ENCODE assay signal across 14 cellular contexts in genomic region chrX:106791495-106791894, GRCh38. TPM values are rescaled to one million over a fixed set of nuclear protein-coding genes. Genes with fewer than 3 reads are reported as not detected.
A peak's percentile ranks its signal among the peaks of the same experiment; 100 is the strongest.
DNase-seq lines count a peak whose midpoint lies in the region; ATAC-seq, FAIRE-seq and TF ChIP-seq lines count a peak whose summit lies in the region.
"Had no signal": no experiment of that assay in that cellular context is flagged by ENCODE, and none has a peak within 500 bp of the region (broad histone marks: within the 10 kb centered on the region; RNA-seq: fewer than 3 reads in every experiment).

No MANE protein-coding gene starts in this region.

- WGBS in H1 (ENCODE audit: extremely low coverage in 1 of 2, insufficient coverage in 1 of 2, insufficient read length in 1 of 2, insufficient replicate concordance in 2 of 2, low coverage in 1 of 2, low lambda C conversion rate in 2 of 2, missing lambda C conversion rate in 1 of 2), 2 experiments: 29% methylated on average over 1 of the region's 1 CpG; no CpG with 5 or more reads in 1 of the 2 experiments
- 7 to 9% methylated on average over 1 of the region's 1 CpG for WGBS in upper lobe of left lung, 2 donors

- H3K4me1 Mint-ChIP-seq in neural progenitor cell: no peaks in the 10 kb centered on the region
- H3K4me1 Mint-ChIP-seq: activated B cell treated with CpG ODN at 0.5 μM for 24 hours; activated naive CD8-positive, alpha-beta T cell treated with anti-CD3 and anti-CD28 coated beads for 36 hours had no signal

- H3K9me3 ChIP-seq in MM.1S (replicated peaks; ENCODE audit: insufficient read depth, low read length): no peaks in the 10 kb centered on the region
- H3K9me3 ChIP-seq in H1 (ENCODE audit: insufficient read depth in 2 of 2, low read depth in 1 of 2, low read length in 1 of 2): no peaks in the 10 kb centered on the region
- no peaks in the 10 kb centered on the region for H3K9me3 ChIP-seq in neural progenitor cell (ENCODE audit: low read depth)
- H3K9me3 ChIP-seq in upper lobe of left lung: no peaks in the 10 kb centered on the region
- H3K9me3 ChIP-seq: gastrocnemius medialis, HAP-1, tibial nerve had no signal

- H3K27me3 Mint-ChIP-seq in neural progenitor cell (ENCODE audit: insufficient read depth, low read depth): peaks cover 2% of the 10 kb centered on the region
- H3K27me3 Mint-ChIP-seq: activated B cell treated with CpG ODN at 0.5 μM for 24 hours; activated naive CD8-positive, alpha-beta T cell treated with anti-CD3 and anti-CD28 coated beads for 36 hours had no signal

- POLR2A ChIA-PET in H1 (lab: Charles Lee; ENCODE audit: partially characterized antibody): no interaction called here

- no peak overlapping the region for H2BK5ac ChIP-seq in H1 (ENCODE audit: low read depth, low read length)

- no peak overlapping the region for H4K5ac ChIP-seq in H1 (ENCODE audit: insufficient read length, low read depth, low read length)

- H3K4me3 ChIP-seq in MM.1S (ENCODE audit: low read length): no peak overlapping the region
- H3K4me3 ChIP-seq in H1 (ENCODE audit: extremely low read depth in 1 of 4, insufficient read depth in 2 of 4, low read depth in 3 of 4, low read length in 4 of 4): no peak overlapping the region
- no peak overlapping the region for H3K4me3 ChIP-seq in neural progenitor cell
- H3K4me3 ChIP-seq in upper lobe of left lung: no peak overlapping the region
- H3K4me3 ChIP-seq: gastrocnemius medialis, HAP-1, tibial nerve had no signal

- no peaks in the 10 kb centered on the region for H3K9me2 ChIP-seq in MM.1S (replicated peaks; ENCODE audit: insufficient read depth, low read length)

- H3K4me2 ChIP-seq in MM.1S (ENCODE audit: low read depth, low read length) (no peak overlapping the region), H1 (ENCODE audit: insufficient read depth in 1 of 2, low read depth in 2 of 2, low read length in 2 of 2) (no peak overlapping the region), neural progenitor cell (no peak overlapping the region)

- no peak overlapping the region for H2BK120ac ChIP-seq in H1 (replicated peaks; ENCODE audit: low read depth, low read length)

- no peaks in the 10 kb centered on the region for H3K4me1 ChIP-seq in MM.1S (ENCODE audit: low read length)
- no peaks in the 10 kb centered on the region for H3K4me1 ChIP-seq in H1 (replicated peaks in 1 of 4; ENCODE audit: control insufficient read depth in 3 of 4, insufficient read depth in 4 of 4, low read length in 3 of 4)
- H3K4me1 ChIP-seq in neural progenitor cell: no peaks in the 10 kb centered on the region
- H3K4me1 ChIP-seq in upper lobe of left lung: no peaks in the 10 kb centered on the region
- H3K4me1 ChIP-seq: gastrocnemius medialis, HAP-1, tibial nerve had no signal

- DNase-seq in DMS53 (lab: John Stamatoyannopoulos, UW) (peak; percentile 49), DMS53 treated with DMSO at 0.1 percent for 48 hours (lab: John Stamatoyannopoulos, UW; ENCODE audit: unreplicated experiment) (no peak), MM.1S (peak; percentile 21), H1 (ENCODE audit: low read depth in 1 of 2, low spot score in 2 of 2) (no peak), neural progenitor cell (ENCODE audit: low spot score) (no peak), upper lobe of left lung (no peak)
- DNase-seq: activated B cell treated with CpG ODN at 0.5 μM for 24 hours; activated naive CD8-positive, alpha-beta T cell treated with anti-CD3 and anti-CD28 coated beads for 36 hours; gastrocnemius medialis; NCI-H526 treated with DMSO at 0.1 percent for 48 hours had no signal

- ATAC-seq in HG03342 (IDR thresholded peaks at IDR 0.05; ENCODE audit: unreplicated experiment) (no peak), upper lobe of left lung (ENCODE audit: low FRiP score in 2 of 2) (no peak), HG03280 (IDR thresholded peaks at IDR 0.05; ENCODE audit: unreplicated experiment) (no peak)
- ATAC-seq: gastrocnemius medialis had no signal

- H3K18ac ChIP-seq in H1 (ENCODE audit: extremely low read depth, low read length): no peak overlapping the region

- peak; percentile 36 for TF ChIP-seq CTCF in MM.1S (IDR thresholded peaks at IDR 0.05; ENCODE audit: low read length)
- peak in 2 of 3 experiments; percentile 9 to 16; a peak in 2 of 4 replicates for TF ChIP-seq CTCF in H1 (IDR thresholded peaks at IDR 0.05; ENCODE audit: control extremely low read depth in 1 of 3, insufficient read depth in 1 of 3, low read depth in 1 of 3, low read length in 3 of 3)
- TF ChIP-seq CTCF in neural progenitor cell (IDR thresholded peaks at IDR 0.05): peak; percentile 50
- no peak for TF ChIP-seq CTCF in upper lobe of left lung (IDR thresholded peaks at IDR 0.05)

- H4K20me1 ChIP-seq in MM.1S (ENCODE audit: insufficient read depth, low read length) (no peaks in the 10 kb centered on the region), H1 (replicated peaks in 1 of 2; ENCODE audit: control insufficient read depth in 1 of 2, insufficient read depth in 2 of 2, low read length in 2 of 2) (no peaks in the 10 kb centered on the region), neural progenitor cell (ENCODE audit: low read depth) (no peaks in the 10 kb centered on the region)

- TF ChIP-seq POLR2A in H1 (IDR thresholded peaks at IDR 0.05; ENCODE audit: control extremely low read depth in 1 of 2, low read depth in 2 of 2, low read length in 2 of 2) (no peak), upper lobe of left lung (IDR thresholded peaks at IDR 0.05) (no peak)

- H3K27ac ChIP-seq in MM.1S (ENCODE audit: low read length) (no peak overlapping the region), H1 (ENCODE audit: low read depth, low read length) (no peak overlapping the region), neural progenitor cell (no peak overlapping the region), upper lobe of left lung (no peak overlapping the region)
- H3K27ac ChIP-seq: gastrocnemius medialis, tibial nerve had no signal

- H3K23me2 ChIP-seq in H1 (ENCODE audit: low read depth, low read length): no peaks in the 10 kb centered on the region

- H3K9ac ChIP-seq in MM.1S (ENCODE audit: low read length) (no peak overlapping the region), H1 (replicated peaks in 1 of 4; ENCODE audit: extremely low read depth in 1 of 4, low read depth in 3 of 4, low read length in 3 of 4) (no peak overlapping the region), neural progenitor cell (no peak overlapping the region)

- H4K8ac ChIP-seq in H1 (ENCODE audit: extremely low read depth, insufficient read depth, low read length): no peak overlapping the region

- FAIRE-seq in H1 (lab: Jason Lieb, UNC): no peak

- H2BK15ac ChIP-seq in H1 (ENCODE audit: low read length): no peak overlapping the region

- no peaks in the 10 kb centered on the region for H3K79me2 ChIP-seq in MM.1S (ENCODE audit: low read length)
- no peaks in the 10 kb centered on the region for H3K79me2 ChIP-seq in H1 (ENCODE audit: control insufficient read depth in 1 of 2, insufficient read depth in 2 of 2, low read length in 2 of 2)
- no peaks in the 10 kb centered on the region for H3K79me2 ChIP-seq in neural progenitor cell (ENCODE audit: low read depth)

- peak; percentile 26 to 38 for TF ChIP-seq RAD21 in H1 (IDR thresholded peaks at IDR 0.05 in 1 of 2, conservative IDR thresholded peaks at IDR 0.05 in 1 of 2; ENCODE audit: low read depth in 2 of 2, low read length in 2 of 2)

- no peak overlapping the region for H3K23ac ChIP-seq in H1 (ENCODE audit: insufficient read length)

- H3K14ac ChIP-seq in H1 (ENCODE audit: insufficient read length): no peak overlapping the region

- H3K9me3 Mint-ChIP-seq in neural progenitor cell: no peaks in the 10 kb centered on the region
- H3K9me3 Mint-ChIP-seq: activated B cell treated with CpG ODN at 0.5 μM for 24 hours; activated naive CD8-positive, alpha-beta T cell treated with anti-CD3 and anti-CD28 coated beads for 36 hours had no signal

- no peaks in the 10 kb centered on the region for H3K36me3 Mint-ChIP-seq in neural progenitor cell
- H3K36me3 Mint-ChIP-seq: activated naive CD8-positive, alpha-beta T cell treated with anti-CD3 and anti-CD28 coated beads for 36 hours had no signal

- no peak overlapping the region for H3K27ac Mint-ChIP-seq in neural progenitor cell
- H3K27ac Mint-ChIP-seq: activated B cell treated with CpG ODN at 0.5 μM for 24 hours; activated naive CD8-positive, alpha-beta T cell treated with anti-CD3 and anti-CD28 coated beads for 36 hours had no signal

- H3K4me3 Mint-ChIP-seq in neural progenitor cell: no peak overlapping the region
- H3K4me3 Mint-ChIP-seq: activated B cell treated with CpG ODN at 0.5 μM for 24 hours; activated naive CD8-positive, alpha-beta T cell treated with anti-CD3 and anti-CD28 coated beads for 36 hours had no signal

- H3K4ac ChIP-seq in H1 (replicated peaks; ENCODE audit: insufficient read length, low read depth, low read length): no peak overlapping the region

- H3K79me1 ChIP-seq in H1 (ENCODE audit: low read depth, low read length): no peaks in the 10 kb centered on the region

- CTCF ChIA-PET in H1 (lab: Charles Lee; ENCODE audit: partially characterized antibody): interaction anchor here (1.1 kb wide), 1 partner anchor 202 kb away, joined by 3 read pairs; no protein-coding TSS in a partner anchor

- H2AFZ ChIP-seq in MM.1S (ENCODE audit: low read length) (no peak overlapping the region), H1 (ENCODE audit: low read length) (no peak overlapping the region), neural progenitor cell (replicated peaks) (no peak overlapping the region)

- H3K27me3 ChIP-seq in MM.1S (replicated peaks; ENCODE audit: insufficient read depth, low read length) (no peaks in the 10 kb centered on the region), H1 (replicated peaks in 1 of 4; ENCODE audit: control insufficient read depth in 3 of 4, extremely low read depth in 1 of 4, insufficient read depth in 3 of 4, low read length in 3 of 4) (no peaks in the 10 kb centered on the region), neural progenitor cell (no peaks in the 10 kb centered on the region), upper lobe of left lung (no peaks in the 10 kb centered on the region)
- H3K27me3 ChIP-seq: gastrocnemius medialis had no signal

- no peaks in the 10 kb centered on the region for H3K36me3 ChIP-seq in MM.1S (replicated peaks; ENCODE audit: insufficient read depth, low read length)
- no peaks in the 10 kb centered on the region for H3K36me3 ChIP-seq in H1 (ENCODE audit: control insufficient read depth in 2 of 4, insufficient read depth in 4 of 4, low read length in 3 of 4)
- H3K36me3 ChIP-seq in neural progenitor cell: no peaks in the 10 kb centered on the region
- no peaks in the 10 kb centered on the region for H3K36me3 ChIP-seq in upper lobe of left lung
- H3K36me3 ChIP-seq: gastrocnemius medialis, HAP-1, tibial nerve had no signal

- H2BK20ac ChIP-seq in H1 (ENCODE audit: low read length): no peak overlapping the region

- H2AK5ac ChIP-seq in H1 (ENCODE audit: low read depth, low read length): no peak overlapping the region

- H2BK12ac ChIP-seq in H1 (ENCODE audit: low read depth, low read length): no peak overlapping the region

- H3F3A ChIP-seq in MM.1S (ENCODE audit: insufficient read depth, low read length) (no peaks in the 10 kb centered on the region), neural progenitor cell (ENCODE audit: low read depth) (peaks cover 7% of the 10 kb centered on the region)

- no peak for TF ChIP-seq EP300 in H1 (IDR thresholded peaks at IDR 0.05; ENCODE audit: borderline replicate concordance in 1 of 2, low read depth in 2 of 2, low read length in 2 of 2)
- no peak for TF ChIP-seq EP300 in upper lobe of left lung (IDR thresholded peaks at IDR 0.05)

- no peak overlapping the region for H3K56ac ChIP-seq in H1 (replicated peaks; ENCODE audit: insufficient read length, low read depth, low read length)

- H4K91ac ChIP-seq in H1 (replicated peaks; ENCODE audit: insufficient read length, low read length): no peak overlapping the region

RNA-seq across cellular contexts. Expression of gene TBC1D8B, which starts 11.0 kb away (rescaled TPM):
- 7.8 and 8.4 TPM in 2 replicates for total RNA-seq in H1 (2021; fragmentation: NEBNext Ultra II Directional; extraction: Animal tissue kit (Norgen Biotek cat#: 25700))
- 0.71 and 0.91 TPM in 2 replicates for polyA plus RNA-seq in H1 (2011; rRNA removed)
- 2.0 TPM for polyA plus RNA-seq in H1 (2011; cell fraction: cytosol; rRNA removed)
- 1.5 TPM for polyA plus RNA-seq in H1 (2011; cell fraction: nucleus; rRNA removed)
- 2.3 to 6.0 TPM (median 3.3 TPM) in 4 replicates for polyA plus RNA-seq in H1 (2012, experiment 1 of 2)
- polyA plus RNA-seq in H1 (2012, experiment 2 of 2): 0.18 TPM
- 9.3 TPM for polyA plus RNA-seq in H1 (2013, experiment 1 of 2)
- 7.7 TPM for polyA plus RNA-seq in H1 (2013, experiment 2 of 2)
- polyA minus RNA-seq in H1 (2011; rRNA and poly(A)+ RNA removed): 2.3 and 3.1 TPM in 2 replicates
- 4.8 TPM for polyA minus RNA-seq in H1 (2011; cell fraction: cytosol; rRNA and poly(A)+ RNA removed)
- 10.3 TPM for polyA minus RNA-seq in H1 (2011; cell fraction: nucleus; rRNA and poly(A)+ RNA removed)
- 1.4 and 1.6 TPM in 2 replicates for total RNA-seq in neural progenitor cell (ENCODE audit: low replicate concordance)
- total RNA-seq in upper lobe of left lung: 10 to 100 TPM in 1 of 6 donors, 1 to 10 TPM in 5; 4.4 to 13.3 (median 6.0) TPM

Comparison
In these comparisons a context has a peak if more than half of its experiments do, and no peak if none do; other contexts are left out.
1. DNase-seq: peak in DMS53 (single experiment) and MM.1S (single experiment); none in DMS53 treated with DMSO at 0.1 percent for 48 hours (single experiment), H1 (0 of 2), neural progenitor cell (single experiment) and upper lobe of left lung (0 of 2).
2. CTCF ChIP-seq: peak in MM.1S (single experiment), H1 (2 of 3) and neural progenitor cell (single experiment); none in upper lobe of left lung (0 of 6).